ENCODE assay signal across 9 cellular contexts in genomic region chr5:115419794-115420585, GRCh38.
DNase-seq lines count a peak whose midpoint lies in the region; ATAC-seq and TF ChIP-seq lines count a peak whose summit lies in the region.
"Had no signal": no experiment of that assay in that cellular context is flagged by ENCODE, and none has a peak within 500 bp of the region (broad histone marks: within the 10 kb centered on the region; RNA-seq: fewer than 3 reads in every experiment).

No MANE protein-coding gene starts in this region.

- H3K4me1 ChIP-seq in foreskin keratinocyte: peaks cover 27% of the 10 kb centered on the region

- DNase-seq in SKM-1 treated with dmso at 0.1 percent for 144 hours (lab: John Stamatoyannopoulos, UW; ENCODE audit: unreplicated experiment) (peak; percentile 12), SKM-1 (lab: John Stamatoyannopoulos, UW; ENCODE audit: unreplicated experiment) (no peak), foreskin keratinocyte (peak; percentile 91 to 96), stromal cell of bone marrow (ENCODE audit: low read depth) (peak; percentile 97), GM10266 (ENCODE audit: extremely low spot score) (no peak)
- DNase-seq in activated CD8-positive, alpha-beta memory T cell treated with anti-CD3 and anti-CD28 coated beads, Interleukin-2, amount 50 U/mL, for 4 hours: no peak
- DNase-seq: NCI-H446 treated with DMSO at 0.1 percent for 48 hours had no signal

- peak; percentile 97 for ATAC-seq in SK-N-SH treated with all-trans-retinoic acid at 6 μM for 48 hours
- peak; percentile 97 for ATAC-seq in foreskin keratinocyte
- no peak for ATAC-seq in GM21529 (IDR thresholded peaks at IDR 0.05; ENCODE audit: unreplicated experiment)

- H3K27me3 ChIP-seq in foreskin keratinocyte: no peaks in the 10 kb centered on the region

- H3K27ac ChIP-seq in foreskin keratinocyte: peak overlapping the region; percentile 32

- TF ChIP-seq CTCF in foreskin keratinocyte (conservative IDR thresholded peaks at IDR 0.05) (no peak), GM10266 (IDR thresholded peaks at IDR 0.05; ENCODE audit: control insufficient read depth, insufficient read depth, low read depth, missing control alignments) (no peak)

TF ChIP-seq in SK-N-SH treated with all-trans-retinoic acid at 6 μM for 48 hours, 23 proteins besides CTCF, POLR2A, EP300 and RAD21:
- TF ChIP-seq ARNTL (CRISPR knock-in tag; IDR thresholded peaks at IDR 0.05; ENCODE audit: borderline replicate concordance, low read depth) (no peak), CREB5 (CRISPR knock-in tag; IDR thresholded peaks at IDR 0.05; ENCODE audit: low read depth) (no peak), ZC3H10 (CRISPR knock-in tag; IDR thresholded peaks at IDR 0.05) (no peak), ZNF70 (CRISPR knock-in tag; IDR thresholded peaks at IDR 0.05) (no peak), OSR1 (CRISPR knock-in tag; IDR thresholded peaks at IDR 0.05) (no peak)

Comparison
In these comparisons a context has a peak if more than half of its experiments do, and no peak if none do; other contexts are left out.
1. DNase-seq: peak in SKM-1 treated with dmso at 0.1 percent for 144 hours (single experiment), foreskin keratinocyte (2 of 2) and stromal cell of bone marrow (single experiment); none in SKM-1 (single experiment), GM10266 (single experiment) and activated CD8-positive, alpha-beta memory T cell treated with anti-CD3 and anti-CD28 coated beads, Interleukin-2, amount 50 U/mL, for 4 hours (single experiment).